ENCODE assay signal across 8 cellular contexts in the genomic region with DNA sequence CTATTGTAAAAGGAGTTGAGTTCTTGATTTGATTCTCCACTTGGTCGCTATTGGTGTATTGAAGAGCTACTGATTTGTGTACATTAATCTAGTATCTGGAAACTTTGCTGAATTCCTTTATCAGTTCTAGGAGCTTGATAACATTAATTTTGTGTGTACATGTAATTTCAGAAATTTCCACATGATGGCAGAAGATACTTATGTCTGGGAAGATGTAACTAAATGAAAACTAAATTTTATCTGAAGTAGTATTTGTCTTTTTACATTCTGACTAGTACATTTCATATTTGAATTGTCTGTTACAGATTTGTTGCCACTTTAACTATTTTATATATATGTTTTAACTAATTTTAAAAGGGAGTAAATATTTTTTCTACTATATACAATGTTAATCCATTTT. TPM values are rescaled to one million over a fixed set of nuclear protein-coding genes. Genes with fewer than 3 reads are reported as not detected.
DNase-seq lines count a peak whose midpoint lies in the region; ATAC-seq and TF ChIP-seq lines count a peak whose summit lies in the region.

No MANE protein-coding gene starts in this region.

- no peak overlapping the region for H3K4me3 Mint-ChIP-seq in CD4-positive, alpha-beta memory T cell
- H3K4me3 Mint-ChIP-seq in natural killer cell treated with Interleukin-12 subunit alpha and Interleukin-12 subunit beta and Interleukin-15 and Interleukin-18, amount 100 ng/mL, for 72 hours = no peak overlapping the region

- H3K4me3 ChIP-seq in CD4-positive, alpha-beta memory T cell (ENCODE audit: low read length in 2 of 2) = no peak overlapping the region

- peaks cover 27 to 39% of the 10 kb centered on the region in 2 donors for H3K36me3 Mint-ChIP-seq in CD4-positive, alpha-beta memory T cell
- H3K36me3 Mint-ChIP-seq in natural killer cell treated with Interleukin-12 subunit alpha and Interleukin-12 subunit beta and Interleukin-15 and Interleukin-18, amount 100 ng/mL, for 72 hours = peaks cover 19% of the 10 kb centered on the region

- TF ChIP-seq CTCF in foreskin keratinocyte (conservative IDR thresholded peaks at IDR 0.05) = peak; percentile 70

- H3K9me3 Mint-ChIP-seq in CD4-positive, alpha-beta memory T cell = peaks cover 0 to 22% (median 17%) of the 10 kb centered on the region in 8 donors
- H3K9me3 Mint-ChIP-seq in natural killer cell treated with Interleukin-12 subunit alpha and Interleukin-12 subunit beta and Interleukin-15 and Interleukin-18, amount 100 ng/mL, for 72 hours = no peaks in the 10 kb centered on the region

- peaks cover 0 to 12% (median under 1%) of the 10 kb centered on the region in 4 donors for H3K4me1 Mint-ChIP-seq in CD4-positive, alpha-beta memory T cell
- H3K4me1 Mint-ChIP-seq in natural killer cell treated with Interleukin-12 subunit alpha and Interleukin-12 subunit beta and Interleukin-15 and Interleukin-18, amount 100 ng/mL, for 72 hours (ENCODE audit: low read depth in 2 of 2) = no peaks in the 10 kb centered on the region

- POLR2A ChIA-PET in CD4-positive, alpha-beta memory T cell (lab: Charles Lee; ENCODE audit: partially characterized antibody) = no interaction called here

- H3K27me3 Mint-ChIP-seq in CD4-positive, alpha-beta memory T cell = no peaks in the 10 kb centered on the region
- no peaks in the 10 kb centered on the region for H3K27me3 Mint-ChIP-seq in natural killer cell treated with Interleukin-12 subunit alpha and Interleukin-12 subunit beta and Interleukin-15 and Interleukin-18, amount 100 ng/mL, for 72 hours

- H3K4me1 ChIP-seq in CD4-positive, alpha-beta memory T cell (ENCODE audit: insufficient read depth, low read length) = no peaks in the 10 kb centered on the region
- H3K4me1 ChIP-seq in foreskin keratinocyte = no peaks in the 10 kb centered on the region

- peak; percentile 36 for ATAC-seq in foreskin keratinocyte
- ATAC-seq in HG03439 (IDR thresholded peaks at IDR 0.05; ENCODE audit: unreplicated experiment) = no peak
- ATAC-seq in natural killer cell treated with Interleukin-12 subunit alpha and Interleukin-12 subunit beta and Interleukin-15 and Interleukin-18, amount 100 ng/mL, for 72 hours = no peak

- CTCF ChIA-PET in CD4-positive, alpha-beta memory T cell (lab: Charles Lee; ENCODE audit: partially characterized antibody) = interaction anchor here (1.1 kb wide), 1 partner anchor 41 kb away, joined by 5 read pairs; no protein-coding TSS in a partner anchor

- H3K27ac ChIP-seq in CD4-positive, alpha-beta memory T cell (ENCODE audit: low read depth, low read length) = no peak overlapping the region
- no peak overlapping the region for H3K27ac ChIP-seq in foreskin keratinocyte

- no peaks in the 10 kb centered on the region for H3K9me3 ChIP-seq in CD4-positive, alpha-beta memory T cell (ENCODE audit: control insufficient read depth in 1 of 2, low read length in 2 of 2)

- no peaks in the 10 kb centered on the region for H3K27me3 ChIP-seq in CD4-positive, alpha-beta memory T cell (ENCODE audit: insufficient read depth, low read length)
- H3K27me3 ChIP-seq in foreskin keratinocyte = no peaks in the 10 kb centered on the region

- H3K36me3 ChIP-seq in CD4-positive, alpha-beta memory T cell (ENCODE audit: insufficient read depth, low read length) = no peaks in the 10 kb centered on the region

- intact Hi-C loops in CD4-positive, alpha-beta memory T cell (cut with micrococcal nuclease) = loop anchor here (1.0 to 2.0 kb wide), 2 partner anchors 34 to 690 kb away; no protein-coding TSS in a partner anchor

- peak in 4 of 5 donors; percentile 1 to 9 (median 2) for DNase-seq in CD4-positive, alpha-beta memory T cell
- DNase-seq in HT-29 (ENCODE audit: low spot score) (peak; percentile 66), RPMI7951 (ENCODE audit: low read depth) (peak; percentile 35), foreskin keratinocyte (no peak), activated gamma-delta T cell (lab: John Stamatoyannopoulos, UW) (no peak)
- DNase-seq in stimulated activated CD4-positive, alpha-beta T cell treated with anti-CD3 and anti-CD28 coated beads, Interleukin-4, amount 100 ng/mL, for 4 hours = no peak
- no peak for DNase-seq in natural killer cell treated with Interleukin-12 subunit alpha and Interleukin-12 subunit beta and Interleukin-15 and Interleukin-18, amount 100 ng/mL, for 72 hours (ENCODE audit: low spot score)

- H3K27ac Mint-ChIP-seq in CD4-positive, alpha-beta memory T cell = no peak overlapping the region
- H3K27ac Mint-ChIP-seq in natural killer cell treated with Interleukin-12 subunit alpha and Interleukin-12 subunit beta and Interleukin-15 and Interleukin-18, amount 100 ng/mL, for 72 hours = no peak overlapping the region

RNA-seq across cellular contexts. Expression of gene SDHAF3, which starts 27.6 kb away (rescaled TPM):
- total RNA-seq in CD4-positive, alpha-beta memory T cell = 10 to 100 TPM; 10.8 to 13.2 TPM
- 10 to 100 TPM; 38.6 to 64.9 TPM for polyA plus RNA-seq in CD4-positive, alpha-beta memory T cell
- 8.3 and 13.1 TPM in 2 replicates for total RNA-seq in HT-29 (2014; rRNA removed; shearing (Covaris generic))
- total RNA-seq in RPMI7951 (2014; rRNA removed; shearing (Covaris generic)) = 43.3 and 46.5 TPM in 2 replicates
- total RNA-seq in foreskin keratinocyte = 21.8 and 28.7 TPM in 2 replicates
- 18.6 and 24.6 TPM in 2 replicates for polyA plus RNA-seq in foreskin keratinocyte
- total RNA-seq in natural killer cell treated with Interleukin-12 subunit alpha and Interleukin-12 subunit beta and Interleukin-15 and Interleukin-18, amount 100 ng/mL, for 72 hours = 10 to 100 TPM; 17.0 to 23.8 TPM

Comparison
In these comparisons a context has a peak if more than half of its experiments do, and no peak if none do; other contexts are left out.
1. DNase-seq: peak in CD4-positive, alpha-beta memory T cell (4 of 5), HT-29 (single experiment) and RPMI7951 (single experiment); none in foreskin keratinocyte (0 of 2), stimulated activated CD4-positive, alpha-beta T cell treated with anti-CD3 and anti-CD28 coated beads, Interleukin-4, amount 100 ng/mL, for 4 hours (0 of 2), activated gamma-delta T cell (single experiment) and natural killer cell treated with Interleukin-12 subunit alpha and Interleukin-12 subunit beta and Interleukin-15 and Interleukin-18, amount 100 ng/mL, for 72 hours (single experiment).